1 cellular context compared by ENCODE assay signal in the genomic region with DNA sequence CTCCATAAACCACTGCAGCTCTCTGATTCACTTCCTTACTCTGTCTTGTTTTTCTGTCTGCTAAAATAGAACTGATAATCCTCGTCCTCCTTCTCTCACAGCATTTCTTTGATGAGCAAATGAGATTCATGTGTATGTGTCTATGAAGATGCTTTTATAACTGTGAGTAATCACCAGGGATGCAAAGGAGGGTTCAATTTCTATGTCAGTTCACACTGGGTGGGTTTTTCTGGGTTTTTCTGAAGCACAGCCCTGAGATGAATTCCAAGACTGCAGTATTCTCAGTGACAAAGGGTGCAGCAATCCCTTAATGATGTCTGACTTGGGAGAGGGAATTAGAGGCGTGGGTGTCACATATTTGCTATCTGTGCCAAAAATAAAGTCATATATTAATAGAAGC.
TF ChIP-seq lines count a peak whose summit lies in the region.

No MANE protein-coding gene starts in this region.

TF ChIP-seq in IMR-90, 13 proteins besides CTCF, POLR2A, EP300 and RAD21:
- TF ChIP-seq NFE2L2 (IDR thresholded peaks at IDR 0.05; ENCODE audit: low read depth, low read length) (no peak), SMC3 (IDR thresholded peaks at IDR 0.05; ENCODE audit: low read depth, low read length) (no peak), MAZ (IDR thresholded peaks at IDR 0.05; ENCODE audit: borderline replicate concordance, low read depth, low read length) (no peak), RFX5 (IDR thresholded peaks at IDR 0.05; ENCODE audit: low read depth, low read length) (no peak), CHD1 (IDR thresholded peaks at IDR 0.05; ENCODE audit: low read depth, low read length) (no peak), MXI1 (IDR thresholded peaks at IDR 0.05; ENCODE audit: borderline replicate concordance, low read depth, low read length) (no peak), MAFK (IDR thresholded peaks at IDR 0.05; ENCODE audit: low read depth, low read length) (no peak), BHLHE40 (IDR thresholded peaks at IDR 0.05; ENCODE audit: low read depth, low read length) (no peak), FOS (IDR thresholded peaks at IDR 0.05; ENCODE audit: low read depth, low read length) (no peak), RCOR1 (IDR thresholded peaks at IDR 0.05; ENCODE audit: insufficient replicate concordance, low read length) (no peak), CEBPB (IDR thresholded peaks at IDR 0.05; ENCODE audit: low read depth, low read length) (no peak)
